35 cellular contexts compared by ENCODE assay signal in genomic region chr7:66707825-66708224, GRCh38.
"Had no signal": no experiment of that assay in that cellular context is flagged by ENCODE, and none has a peak within 500 bp of the region (broad histone marks: within the 10 kb centered on the region; RNA-seq: fewer than 3 reads in every experiment).

No MANE protein-coding gene starts in this region.

- H3K27ac ChIP-seq: KMS-11 had no signal

- DNase-seq: Karpas-422, Kasumi-1, KG1, MG63, MM.1S, MV-4-11, NCI-H1048, NCI-H1092, NCI-H1092 treated with DMSO at 0.1 percent for 48 hours, NCI-H1105, NCI-H1105 treated with DMSO at 0.1 percent for 48 hours, NCI-H1417, NCI-H1417 treated with DMSO at 0.1 percent for 48 hours, NCI-H1436, NCI-H1436 treated with DMSO at 0.1 percent for 48 hours, NCI-H146, NCI-H1694, NCI-H1694 treated with DMSO at 0.1 percent for 48 hours, NCI-H187, NCI-H187 treated with DMSO at 0.1 percent for 48 hours, NCI-H1930, NCI-H2029, NCI-H2029 treated with DMSO at 0.1 percent for 48 hours, NCI-H2081, NCI-H2081 treated with DMSO at 0.1 percent for 48 hours, NCI-H2107, NCI-H2171, NCI-H2171 treated with DMSO at 0.1 percent for 48 hours, NCI-H2227 treated with DMSO at 0.1 percent for 48 hours, NCI-H226, NCI-H345, NCI-H446, NCI-H446 treated with DMSO at 0.1 percent for 48 hours, NCI-H510A had no signal

- H3K9me3 ChIP-seq: MG63 had no signal

- H3K4me2 ChIP-seq: KMS-11 had no signal

- H3K27me3 ChIP-seq: MG63 had no signal

- H3K36me3 ChIP-seq: MG63 had no signal

- H3K4me3 ChIP-seq: MG63 had no signal

- H3K9ac ChIP-seq: KMS-11 had no signal
